ENCODE assay signal across 15 cellular contexts in the genomic region with DNA sequence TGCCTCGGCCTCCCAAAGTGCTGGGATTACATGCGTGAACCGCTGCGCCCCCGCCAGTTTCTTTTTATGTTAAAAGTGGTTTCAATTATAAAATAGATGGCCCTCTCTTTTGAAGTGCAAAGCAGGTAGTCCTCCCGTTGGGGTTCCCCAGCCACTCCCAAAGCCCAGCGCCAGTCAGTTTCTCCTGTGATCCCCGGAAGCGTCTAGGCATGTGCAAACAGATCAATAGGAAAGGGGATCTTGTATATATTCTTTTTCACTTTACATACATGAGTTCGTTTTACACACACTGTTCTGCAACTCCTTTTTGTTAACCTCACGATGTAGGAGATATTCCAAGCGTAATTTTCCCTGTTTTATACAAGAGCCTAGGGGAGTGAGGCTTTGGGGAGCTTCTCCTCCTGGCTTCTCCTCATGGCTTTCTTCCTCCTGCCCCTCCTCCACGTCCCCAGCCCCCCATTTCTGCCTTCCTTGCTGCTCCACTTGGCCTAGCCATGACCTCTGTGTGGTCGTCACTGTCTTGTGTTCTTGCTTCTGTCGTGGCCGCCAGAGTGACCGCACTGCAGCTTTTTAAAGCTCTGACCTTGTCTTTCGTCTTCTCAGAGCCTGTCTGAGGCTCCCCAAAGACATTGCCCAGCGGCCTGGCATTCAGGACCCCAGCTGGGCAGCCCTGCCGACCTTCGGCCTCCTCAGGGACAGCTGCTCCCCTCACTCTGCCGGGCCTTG. TPM values are rescaled to one million over a fixed set of nuclear protein-coding genes. Genes with fewer than 3 reads are reported as not detected.
DNase-seq lines count a peak whose midpoint lies in the region; ATAC-seq, FAIRE-seq and TF ChIP-seq lines count a peak whose summit lies in the region.
"Had no signal": no experiment of that assay in that cellular context is flagged by ENCODE, and none has a peak within 500 bp of the region (broad histone marks: within the 10 kb centered on the region; RNA-seq: fewer than 3 reads in every experiment).

No MANE protein-coding gene starts in this region.

- no peak for TF ChIP-seq RAD21 in K562 (CRISPR knock-in tag; conservative IDR thresholded peaks at IDR 0.05 in 1 of 2, IDR thresholded peaks at IDR 0.05 in 1 of 2)

- no peak overlapping the region for H3T11ph ChIP-seq in H9 (ENCODE audit: low read length)

- H3K36me3 ChIP-seq in K562 (ENCODE audit: control insufficient read depth, insufficient read depth, low read length) = no peaks in the 10 kb centered on the region
- H3K36me3 ChIP-seq in smooth muscle cell (ENCODE audit: low read depth) = no peaks in the 10 kb centered on the region
- H3K36me3 ChIP-seq: BE2C had no signal

- H3K9me3 Mint-ChIP-seq in H9 (peaks cover 0 to 7% of the 10 kb centered on the region in 2 experiments; a peak in 2 of 5 replicates), nephron (no peaks in the 10 kb centered on the region)

- no peak for TF ChIP-seq EP300 in K562 (IDR thresholded peaks at IDR 0.05; ENCODE audit: low read length)

- H3K36me3 Mint-ChIP-seq in H9 (ENCODE audit: insufficient read depth in 1 of 3, low read depth in 3 of 3) (no peaks in the 10 kb centered on the region), nephron (ENCODE audit: low read depth) (no peaks in the 10 kb centered on the region)
- H3K36me3 Mint-ChIP-seq: CD8-positive, alpha-beta memory T cell had no signal

- H3K4ac ChIP-seq in H9 (ENCODE audit: low read depth, low read length) = no peak overlapping the region

- H4K5ac ChIP-seq in H9 (ENCODE audit: insufficient read length, low read depth, low read length) = no peak overlapping the region

- no peak for TF ChIP-seq POLR2A in K562 (conservative IDR thresholded peaks at IDR 0.05)

- CTCF ChIA-PET in K562 (lab: Yijun Ruan, JAX; ENCODE audit: low intra/inter-chr PET ratio) = no interaction called here

- H2AFZ ChIP-seq in H9 (ENCODE audit: low read length) = no peak overlapping the region
- peak overlapping the region; percentile 62; the same call in 1 of the 2 replicates for H2AFZ ChIP-seq in K562 (ENCODE audit: low read depth, low read length)
- peak overlapping the region; percentile 41 for H2AFZ ChIP-seq in smooth muscle cell (ENCODE audit: low read depth)

- H3K9ac ChIP-seq in H9 (ENCODE audit: extremely low read depth, insufficient read length, low read length) (no peak overlapping the region), K562 (ENCODE audit: insufficient read depth in 1 of 2, low read depth in 2 of 2, low read length in 2 of 2) (peak overlapping the region in 1 of 2 experiments; percentile 74; a peak in 1 of 4 replicates), smooth muscle cell (ENCODE audit: low read depth) (no peak overlapping the region)

- no peak overlapping the region for H3K56ac ChIP-seq in H9 (ENCODE audit: insufficient read length, low read depth, low read length)

- WGBS in H9 (ENCODE audit: extremely low coverage, insufficient read length, low lambda C conversion rate) = no CpG with 5 or more reads among the region's 22 CpGs
- 62% methylated on average over 14 of the region's 22 CpGs for WGBS in K562 (ENCODE audit: insufficient coverage, low coverage, missing lambda C conversion rate)
- WGBS in smooth muscle cell (ENCODE audit: low lambda C conversion rate) = 84% methylated on average over 22 of the region's 22 CpGs

- in situ Hi-C loops in K562 (cut with MboI) = no loop called here

- no peak overlapping the region for H2BK20ac ChIP-seq in H9 (ENCODE audit: low read depth, low read length, poor library complexity, severe bottlenecking)

- H3K14ac ChIP-seq in H9 (ENCODE audit: insufficient read depth, low read length) = peak overlapping the region; percentile 40; the same call in 1 of the 2 replicates

- H3K27me3 ChIP-seq in H9 (ENCODE audit: insufficient read depth, low read length) (no peaks in the 10 kb centered on the region; the same call in 1 of the 2 replicates), K562 (ENCODE audit: control insufficient read depth in 2 of 2, insufficient read depth in 2 of 2, low read length in 2 of 2) (no peaks in the 10 kb centered on the region), smooth muscle cell (ENCODE audit: low read depth) (no peaks in the 10 kb centered on the region)
- H3K27me3 ChIP-seq: BE2C had no signal

- H2BK120ac ChIP-seq in H9 (ENCODE audit: low read depth, low read length, poor library complexity, severe bottlenecking) = no peak overlapping the region

- H4K8ac ChIP-seq in H9 (replicated peaks; ENCODE audit: insufficient read length, low read depth, low read length) = no peak overlapping the region

- H3K23ac ChIP-seq in H9 (ENCODE audit: insufficient read length, low read depth, low read length) = no peak overlapping the region

- H3K4me1 Mint-ChIP-seq in H9 (peaks cover 22 to 33% of the 10 kb centered on the region in 2 experiments), nephron (peaks cover 62% of the 10 kb centered on the region)

- H3K27me3 Mint-ChIP-seq in H9 (ENCODE audit: low read depth) = peaks cover 35% of the 10 kb centered on the region
- peaks cover 42% of the 10 kb centered on the region for H3K27me3 Mint-ChIP-seq in nephron (ENCODE audit: low read depth)

- POLR2A ChIA-PET in K562 (lab: Yijun Ruan, JAX) = no interaction called here

- no peaks in the 10 kb centered on the region for H3K9me1 ChIP-seq in K562 (ENCODE audit: control insufficient read depth, insufficient read depth, low read length)

- H3K27ac Mint-ChIP-seq in H9 (no peak overlapping the region), nephron (peak overlapping the region; percentile 57 to 85 (median 72))
- H3K27ac Mint-ChIP-seq: CD8-positive, alpha-beta memory T cell had no signal

- H3K4me1 ChIP-seq in H9 (ENCODE audit: insufficient read depth, low read length) = no peaks in the 10 kb centered on the region
- peaks cover 0 to 60% of the 10 kb centered on the region in 2 experiments; a peak in 2 of 5 replicates for H3K4me1 ChIP-seq in K562 (replicated peaks in 1 of 2; ENCODE audit: control insufficient read depth in 2 of 2, insufficient read depth in 2 of 2, low read length in 2 of 2)
- peaks cover 33% of the 10 kb centered on the region for H3K4me1 ChIP-seq in smooth muscle cell (ENCODE audit: low read depth)

- H3K79me2 ChIP-seq in H9 (ENCODE audit: insufficient read depth, low read length) (no peaks in the 10 kb centered on the region), K562 (ENCODE audit: control insufficient read depth, insufficient read depth, low read length) (no peaks in the 10 kb centered on the region), smooth muscle cell (ENCODE audit: low read depth) (no peaks in the 10 kb centered on the region)

- intact Hi-C loops in K562 (cut with micrococcal nuclease) = no loop called here

- no peak for FAIRE-seq in K562 (lab: Jason Lieb, UNC)
- FAIRE-seq: H54 had no signal

- TF ChIP-seq CTCF in H9 (conservative IDR thresholded peaks at IDR 0.05) (no peak), K562 (IDR thresholded peaks at IDR 0.05 in 2 of 3, conservative IDR thresholded peaks at IDR 0.05 in 1 of 3; ENCODE audit: insufficient read depth in 2 of 3, low read depth in 1 of 3, low read length in 3 of 3) (no peak), nephron (IDR thresholded peaks at IDR 0.05; ENCODE audit: unreplicated experiment in 3 of 3) (no peak), smooth muscle cell (IDR thresholded peaks at IDR 0.05; ENCODE audit: borderline replicate concordance, insufficient read depth, poor library complexity, severe bottlenecking) (no peak)

- no peaks in the 10 kb centered on the region for H3K79me1 ChIP-seq in H9 (ENCODE audit: insufficient read depth, low read depth, low read length, poor library complexity, severe bottlenecking)

- no peak overlapping the region for H2AK5ac ChIP-seq in H9 (ENCODE audit: insufficient read length, low read length)

- H2BK5ac ChIP-seq in H9 (ENCODE audit: insufficient read length, low read length) = no peak overlapping the region

- no peak overlapping the region for H3K4me3 ChIP-seq in K562
- H3K4me3 ChIP-seq in smooth muscle cell = no peak overlapping the region

- H4K91ac ChIP-seq in H9 (ENCODE audit: insufficient read length, low read depth, low read length) = no peak overlapping the region

- no peak overlapping the region for H2BK12ac ChIP-seq in H9 (ENCODE audit: insufficient read length, low read depth, low read length)

- H3K27ac ChIP-seq in H9 (ENCODE audit: insufficient read length, low read depth, low read length) = no peak overlapping the region
- peak overlapping the region; percentile 33; the same call in 1 of the 3 replicates for H3K27ac ChIP-seq in K562 (ENCODE audit: extremely low read depth, low read depth, low read length)
- H3K27ac ChIP-seq in smooth muscle cell (ENCODE audit: low read depth) = peak overlapping the region; percentile 54

- H3K4me2 ChIP-seq in H9 (ENCODE audit: insufficient read depth, insufficient read length, low read length) = no peak overlapping the region
- H3K4me2 ChIP-seq in K562 (ENCODE audit: insufficient read depth, low read length) = no peak overlapping the region
- H3K4me2 ChIP-seq in smooth muscle cell = peak overlapping the region; percentile 2

- H3K18ac ChIP-seq in H9 (ENCODE audit: insufficient read length, low read depth, low read length) = no peak overlapping the region

- H3K23me2 ChIP-seq in H9 (ENCODE audit: insufficient read length, low read depth, low read length, poor library complexity, severe bottlenecking) = peaks cover 2% of the 10 kb centered on the region

- peak overlapping the region in 1 of 2 experiments; percentile 64; a peak in 3 of 5 replicates for H3K4me3 Mint-ChIP-seq in H9
- peak overlapping the region; percentile 1 to 54 (median 8) for H3K4me3 Mint-ChIP-seq in nephron
- H3K4me3 Mint-ChIP-seq: CD8-positive, alpha-beta memory T cell had no signal

- H2BK15ac ChIP-seq in H9 (ENCODE audit: low read depth, low read length) = no peak overlapping the region

- BruUV-seq in K562 (replicated peaks; lab: Mats Ljungman, UMichigan) = no TSS peak

- DNase-seq in H9 (no peak), K562 (ENCODE audit: extremely low read depth in 1 of 4, low spot score in 3 of 4) (no peak), smooth muscle cell (lab: John Stamatoyannopoulos, UW; ENCODE audit: unreplicated experiment) (no peak), Ammon's horn (ENCODE audit: low spot score) (no peak), NCI-H1436 treated with DMSO at 0.1 percent for 48 hours (lab: John Stamatoyannopoulos, UW) (no peak), NCI-H345 treated with DMSO at 0.1 percent for 48 hours (lab: John Stamatoyannopoulos, UW; ENCODE audit: unreplicated experiment) (no peak)
- DNase-seq: BE2C, NCI-H146, NCI-H2081 treated with DMSO at 0.1 percent for 48 hours, NCI-H2227 treated with DMSO at 0.1 percent for 48 hours, OCI-M1 had no signal

- H3F3A ChIP-seq in smooth muscle cell (ENCODE audit: low read depth) = no peaks in the 10 kb centered on the region

- H3K9me3 ChIP-seq in H9 (ENCODE audit: control insufficient read depth, low read depth, low read length) (no peaks in the 10 kb centered on the region), K562 (replicated peaks; ENCODE audit: control insufficient read depth, insufficient read depth, low read depth, low read length) (no peaks in the 10 kb centered on the region), smooth muscle cell (replicated peaks; ENCODE audit: low read depth) (no peaks in the 10 kb centered on the region)
- H3K9me3 ChIP-seq: BE2C had no signal

- no peaks in the 10 kb centered on the region for H4K20me1 ChIP-seq in H9 (ENCODE audit: control insufficient read depth, insufficient read depth, insufficient read length)
- H4K20me1 ChIP-seq in K562 (replicated peaks; ENCODE audit: control insufficient read depth, insufficient read depth, low read length) = no peaks in the 10 kb centered on the region
- no peaks in the 10 kb centered on the region for H4K20me1 ChIP-seq in smooth muscle cell (ENCODE audit: low read depth)

- no peak for ATAC-seq in K562

RNA-seq across cellular contexts. Expression of a gene that starts 16.1 kb away (rescaled TPM):
- 2.8 and 3.2 TPM in 2 replicates for total RNA-seq in H9 (2021)
- 16.9 and 103 TPM in 2 replicates for total RNA-seq in K562 (2011; cell fraction: chromatin; rRNA removed; ENCODE audit: low replicate concordance)
- 80.7 and 188 TPM in 2 replicates for total RNA-seq in K562 (2011; cell fraction: nucleolus; rRNA removed)
- total RNA-seq in K562 (2011; cell fraction: nucleoplasm; rRNA removed) = 58.2 and 70.2 TPM in 2 replicates
- total RNA-seq in K562 (2014; rRNA removed) = 11.8 and 12.5 TPM in 2 replicates
- total RNA-seq in K562 (2014; rRNA removed; fragmentation: Illumina TruSeq; extraction: Trizol) = 3.9 and 5.6 TPM in 2 replicates
- 17.6 and 20.2 TPM in 2 replicates for total RNA-seq in K562 (2015; rRNA removed; fragmentation: Illumina TruSeq; extraction: Trizol)
- total RNA-seq in K562 (2021) = 44.2 and 48.3 TPM in 2 replicates
- polyA plus RNA-seq in K562 (2011; rRNA removed) = 97.2 and 430 TPM in 2 replicates
- polyA plus RNA-seq in K562 (2011; cell fraction: cytosol; rRNA removed) = 306 and 365 TPM in 2 replicates
- 296 and 371 TPM in 2 replicates for polyA plus RNA-seq in K562 (2011; cell fraction: nucleus; rRNA removed)
- 106 and 264 TPM in 2 replicates for polyA plus RNA-seq in K562 (2012)
- 15.3 and 36.5 TPM in 2 replicates for polyA plus RNA-seq in K562 (2014; fragmentation: Illumina TruSeq; extraction: Trizol)
- 1 to 10 TPM; 4.4 to 4.7 TPM for polyA plus RNA-seq in K562 (2014; fragmentation: Nextera tagmentation; extraction: Ambion mirVana)
- 21.4 and 27.5 TPM in 2 replicates for polyA plus RNA-seq in K562 (2014; rRNA removed)
- 35.4 and 85.9 TPM in 2 replicates for polyA minus RNA-seq in K562 (2011; rRNA and poly(A)+ RNA removed)
- polyA minus RNA-seq in K562 (2011; cell fraction: cytosol; rRNA and poly(A)+ RNA removed) = 143 and 458 TPM in 2 replicates
- 44.6 and 117 TPM in 2 replicates for polyA minus RNA-seq in K562 (2011; cell fraction: nucleus; rRNA and poly(A)+ RNA removed)
- total RNA-seq in smooth muscle cell = 3,515 and 3,549 TPM in 2 replicates
- 10,448 and 15,731 TPM in 2 replicates for polyA plus RNA-seq in smooth muscle cell
- total RNA-seq: CD8-positive, alpha-beta memory T cell; LHCN-M2 had no signal
- polyA plus RNA-seq: CD8-positive, alpha-beta memory T cell had no signal

Comparison
In these comparisons a context has a peak if more than half of its experiments do, and no peak if none do; other contexts are left out.
1. H3K27ac Mint-ChIP-seq: peak in nephron (3 of 3); none in H9 (0 of 3).
2. RNA of a gene that starts 16.1 kb away (total RNA-seq): 3,515 to 3,549 TPM in smooth muscle cell; 3.9 to 188 TPM in K562 and 2.8 to 3.2 TPM in H9; every median in the first group is over 10 times any median in the second.